ENCODE assay signal across 19 cellular contexts in genomic region chr22:50363411-50364194, GRCh38.
"Had no signal": no experiment of that assay in that cellular context is flagged by ENCODE, and none has a peak within 500 bp of the region (broad histone marks: within the 10 kb centered on the region; RNA-seq: fewer than 3 reads in every experiment).

No MANE protein-coding gene starts in this region.

- H3K27ac Mint-ChIP-seq: activated naive CD4-positive, alpha-beta T cell treated with anti-CD3 and anti-CD28 coated beads for 36 hours; natural killer cell treated with Interleukin-12 subunit alpha and Interleukin-12 subunit beta and Interleukin-15 and Interleukin-18, amount 100 ng/mL, for 72 hours had no signal

- H3K9me3 Mint-ChIP-seq: activated naive CD4-positive, alpha-beta T cell treated with anti-CD3 and anti-CD28 coated beads for 36 hours; activated naive CD8-positive, alpha-beta T cell treated with anti-CD3 and anti-CD28 coated beads, Interleukin-2, amount 50 U/mL, for 24 hours; natural killer cell treated with Interleukin-12 subunit alpha and Interleukin-12 subunit beta and Interleukin-15 and Interleukin-18, amount 100 ng/mL, for 72 hours; stimulated activated naive CD8-positive, alpha-beta T cell treated with anti-CD3 and anti-CD28 coated beads, Interleukin-15, amount 100 ng/mL, for 72 hours; WTC11 had no signal

- H3K27me3 Mint-ChIP-seq: activated naive CD8-positive, alpha-beta T cell treated with anti-CD3 and anti-CD28 coated beads, Interleukin-2, amount 50 U/mL, for 24 hours; natural killer cell treated with Interleukin-12 subunit alpha and Interleukin-12 subunit beta and Interleukin-15 and Interleukin-18, amount 100 ng/mL, for 72 hours; stimulated activated naive CD8-positive, alpha-beta T cell treated with anti-CD3 and anti-CD28 coated beads, Interleukin-15, amount 100 ng/mL, for 72 hours had no signal

- ATAC-seq: activated naive CD8-positive, alpha-beta T cell treated with anti-CD3 and anti-CD28 coated beads, Interleukin-2, amount 50 U/mL, for 24 hours; left ventricle myocardium superior; natural killer cell treated with Interleukin-12 subunit alpha and Interleukin-12 subunit beta and Interleukin-15 and Interleukin-18, amount 100 ng/mL, for 72 hours; right cardiac atrium; stimulated activated naive CD8-positive, alpha-beta T cell treated with anti-CD3 and anti-CD28 coated beads, Interleukin-15, amount 100 ng/mL, for 72 hours; upper lobe of right lung; WTC11 had no signal

- DNase-seq: activated CD4-positive, alpha-beta T cell treated with anti-CD3 and anti-CD28 coated beads for 4 hours; activated CD8-positive, alpha-beta memory T cell treated with anti-CD3 and anti-CD28 coated beads for 24 hours; activated naive CD4-positive, alpha-beta T cell treated with anti-CD3 and anti-CD28 coated beads for 36 hours; activated naive CD8-positive, alpha-beta T cell treated with anti-CD3 and anti-CD28 coated beads, Interleukin-2, amount 50 U/mL, for 24 hours; activated T-cell treated with anti-CD3 and anti-CD28 coated beads for 4 hours; colonic mucosa; effector CD4-positive, alpha-beta T cell; esophagus squamous epithelium; left ventricle myocardium superior; mesenchymal stem cell; right cardiac atrium; small intestine; stimulated activated CD4-positive, alpha-beta T cell treated with anti-CD3 and anti-CD28 coated beads, Interleukin-4, amount 100 ng/mL, for 4 hours; stimulated activated CD8-positive, alpha-beta memory T cell treated with anti-CD3 and anti-CD28 coated beads, Interleukin-4, amount 100 ng/mL, for 48 hours; stimulated activated naive CD8-positive, alpha-beta T cell treated with anti-CD3 and anti-CD28 coated beads, Interleukin-15, amount 100 ng/mL, for 72 hours; T-helper 2 cell; upper lobe of right lung had no signal

- H3K4me3 Mint-ChIP-seq: activated naive CD4-positive, alpha-beta T cell treated with anti-CD3 and anti-CD28 coated beads for 36 hours; activated naive CD8-positive, alpha-beta T cell treated with anti-CD3 and anti-CD28 coated beads, Interleukin-2, amount 50 U/mL, for 24 hours; natural killer cell treated with Interleukin-12 subunit alpha and Interleukin-12 subunit beta and Interleukin-15 and Interleukin-18, amount 100 ng/mL, for 72 hours; stimulated activated naive CD8-positive, alpha-beta T cell treated with anti-CD3 and anti-CD28 coated beads, Interleukin-15, amount 100 ng/mL, for 72 hours; WTC11 had no signal

- H3K4me1 Mint-ChIP-seq: WTC11 had no signal
